28 cellular contexts compared by ENCODE assay signal in genomic region chr14:27012641-27013040, GRCh38.
"Had no signal": no experiment of that assay in that cellular context is flagged by ENCODE, and none has a peak within 500 bp of the region (broad histone marks: within the 10 kb centered on the region; RNA-seq: fewer than 3 reads in every experiment).

No MANE protein-coding gene starts in this region.

- ATAC-seq: activated naive CD4-positive, alpha-beta T cell treated with anti-CD3 and anti-CD28 coated beads, Interleukin-2, amount 50 U/mL, for 72 hours; activated naive CD8-positive, alpha-beta T cell treated with anti-CD3 and anti-CD28 coated beads, Interleukin-2, amount 50 U/mL, for 24 hours; activated T-cell treated with anti-CD3 and anti-CD28 coated beads, Interleukin-2, amount 50 U/mL, for 4 hours; activated T-cell treated with anti-CD3 and anti-CD28 coated beads, Interleukin-2, amount 50 U/mL, for 72 hours; activated T-helper 17 cell treated with anti-CD3 and anti-CD28 coated beads, Interleukin-2, amount 50 U/mL, for 72 hours; body of pancreas had no signal

- DNase-seq: activated effector memory CD4-positive, alpha-beta T cell treated with anti-CD3 and anti-CD28 coated beads, Interleukin-2, amount 50 U/mL, for 16 hours; activated effector memory CD4-positive, alpha-beta T cell treated with Interleukin-2 at 50 U/mL for 16 hours; activated gamma-delta T cell; activated gamma-delta T cell treated with Interleukin-2 at 50 U/mL for 16 hours; activated naive CD4-positive, alpha-beta T cell; activated naive CD4-positive, alpha-beta T cell treated with anti-CD3 and anti-CD28 coated beads for 36 hours; activated naive CD4-positive, alpha-beta T cell treated with anti-CD3 and anti-CD28 coated beads, Interleukin-2, amount 10 ng/mL, durations not matched to agents 7 days and 5 days; activated naive CD4-positive, alpha-beta T cell treated with anti-CD3 and anti-CD28 coated beads, Interleukin-2, amount 50 U/mL, for 16 hours; activated naive CD4-positive, alpha-beta T cell treated with Interleukin-2 at 50 U/mL for 16 hours; activated naive CD8-positive, alpha-beta T cell treated with anti-CD3 and anti-CD28 coated beads for 36 hours; activated naive CD8-positive, alpha-beta T cell treated with anti-CD3 and anti-CD28 coated beads, Interleukin-2, amount 10 ng/mL, durations not matched to agents 7 days and 5 days; activated naive CD8-positive, alpha-beta T cell treated with anti-CD3 and anti-CD28 coated beads, Interleukin-2, amount 50 U/mL, for 24 hours; activated T-cell treated with anti-CD3 and anti-CD28 coated beads, Interleukin-2, amount 50 U/mL, for 1 hour; activated T-cell treated with anti-CD3 and anti-CD28 coated beads, Interleukin-2, amount 50 U/mL, for 24 hours; activated T-cell treated with anti-CD3 and anti-CD28 coated beads, Interleukin-2, amount 50 U/mL, for 4 hours; activated T-cell treated with anti-CD3 and anti-CD28 coated beads, Interleukin-2, amount 50 U/mL, for 48 hours; activated T-cell treated with anti-CD3 and anti-CD28 coated beads, Interleukin-2, amount 50 U/mL, for 72 hours; adrenal gland; amniotic stem cell; amygdala; anterior cingulate cortex; aorta; body of pancreas; brain microvascular endothelial cell; central memory CD4-positive, alpha-beta T cell; cerebellar nuclear complex had no signal
